Comparison of ENCODE assay signal across 1 cellular context in genomic region chr16:67191995-67192681, GRCh38.
TF ChIP-seq lines count a peak whose summit lies in the region.

A gene with protein sequence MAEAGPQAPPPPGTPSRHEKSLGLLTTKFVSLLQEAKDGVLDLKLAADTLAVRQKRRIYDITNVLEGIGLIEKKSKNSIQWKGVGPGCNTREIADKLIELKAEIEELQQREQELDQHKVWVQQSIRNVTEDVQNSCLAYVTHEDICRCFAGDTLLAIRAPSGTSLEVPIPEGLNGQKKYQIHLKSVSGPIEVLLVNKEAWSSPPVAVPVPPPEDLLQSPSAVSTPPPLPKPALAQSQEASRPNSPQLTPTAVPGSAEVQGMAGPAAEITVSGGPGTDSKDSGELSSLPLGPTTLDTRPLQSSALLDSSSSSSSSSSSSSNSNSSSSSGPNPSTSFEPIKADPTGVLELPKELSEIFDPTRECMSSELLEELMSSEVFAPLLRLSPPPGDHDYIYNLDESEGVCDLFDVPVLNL (plus strand): TSS chr16:67192155. CDS start chr16:67192228, 73 bp downstream.

TF ChIP-seq in HepG2, 621 proteins besides CTCF, POLR2A, EP300 and RAD21 (continued from another document and continues in another):
- TF ChIP-seq ZNF354B (CRISPR knock-in tag; IDR thresholded peaks at IDR 0.05) (no peak), ZNF138 (CRISPR knock-in tag; IDR thresholded peaks at IDR 0.05; ENCODE audit: low read depth) (peak; percentile 41; the same call in 1 of the 2 replicates), MED1 (CRISPR knock-in tag; IDR thresholded peaks at IDR 0.05) (peak; percentile 79), TRAFD1 (CRISPR knock-in tag; IDR thresholded peaks at IDR 0.05; ENCODE audit: borderline replicate concordance) (0 out of 2 replicates have a peak, but pooled peaks have one; percentile 82), ZSCAN25 (CRISPR knock-in tag; IDR thresholded peaks at IDR 0.05) (no peak; the same call in 1 of the 2 replicates), HOXA9 (CRISPR knock-in tag; IDR thresholded peaks at IDR 0.05; ENCODE audit: borderline replicate concordance) (no peak), ZNF44 (CRISPR knock-in tag; IDR thresholded peaks at IDR 0.05) (no peak; the same call in 1 of the 2 replicates), ISL2 (CRISPR knock-in tag; IDR thresholded peaks at IDR 0.05) (peak; percentile 70; the same call in 1 of the 2 replicates), ZNF576 (CRISPR knock-in tag; IDR thresholded peaks at IDR 0.05) (no peak), TMF1 (CRISPR knock-in tag; IDR thresholded peaks at IDR 0.05; ENCODE audit: low read depth) (peak; percentile 85), ZNF17 (CRISPR knock-in tag; IDR thresholded peaks at IDR 0.05) (no peak), PBX2 (CRISPR knock-in tag; IDR thresholded peaks at IDR 0.05) (no peak), ZIK1 (CRISPR knock-in tag; IDR thresholded peaks at IDR 0.05; ENCODE audit: borderline replicate concordance, low read depth) (no peak), STAT5B (CRISPR knock-in tag; IDR thresholded peaks at IDR 0.05) (peak; percentile 6; the same call in 1 of the 2 replicates), ZNF230 (CRISPR knock-in tag; IDR thresholded peaks at IDR 0.05) (0 out of 2 replicates have a peak, but pooled peaks have one; percentile 38), SMARCE1 (IDR thresholded peaks at IDR 0.05; ENCODE audit: borderline replicate concordance) (no peak), ZFYVE20 (CRISPR knock-in tag; IDR thresholded peaks at IDR 0.05; ENCODE audit: borderline replicate concordance, low read depth) (no peak), ZNF180 (CRISPR knock-in tag; IDR thresholded peaks at IDR 0.05; ENCODE audit: borderline replicate concordance, low read depth) (no peak), ZNF570 (CRISPR knock-in tag; IDR thresholded peaks at IDR 0.05; ENCODE audit: borderline replicate concordance) (no peak; the same call in 1 of the 2 replicates), NCOR1 (IDR thresholded peaks at IDR 0.05; ENCODE audit: borderline replicate concordance, low read length) (no peak), CHD2 (IDR thresholded peaks at IDR 0.05; ENCODE audit: low read depth, low read length) (no peak), HNRNPH1 (optimal IDR thresholded peaks at IDR 0.05; ENCODE audit: low read depth, low read length) (peak; percentile 57), ZEB1 (IDR thresholded peaks at IDR 0.05; ENCODE audit: insufficient replicate concordance, low read depth) (no peak), AFF4 (CRISPR knock-in tag; IDR thresholded peaks at IDR 0.05) (no peak), ZBTB1 (CRISPR knock-in tag; IDR thresholded peaks at IDR 0.05; ENCODE audit: borderline replicate concordance) (no peak), ZNF878 (CRISPR knock-in tag; IDR thresholded peaks at IDR 0.05) (no peak), ELK4 (CRISPR knock-in tag; IDR thresholded peaks at IDR 0.05; ENCODE audit: borderline replicate concordance) (peak; percentile 58; the same call in 1 of the 2 replicates), NPAS2 (CRISPR knock-in tag; IDR thresholded peaks at IDR 0.05; ENCODE audit: borderline replicate concordance) (no peak), RFX3 (CRISPR knock-in tag; IDR thresholded peaks at IDR 0.05) (no peak), PRDM15 (CRISPR knock-in tag; IDR thresholded peaks at IDR 0.05) (no peak; the same call in 1 of the 2 replicates), ZNF749 (CRISPR knock-in tag; IDR thresholded peaks at IDR 0.05; ENCODE audit: borderline replicate concordance) (no peak), ZNF263 (CRISPR knock-in tag; IDR thresholded peaks at IDR 0.05) (peak; percentile 61), ZFAT (CRISPR knock-in tag; conservative IDR thresholded peaks at IDR 0.05) (0 out of 2 replicates have a peak, but pooled peaks have one; percentile 42), ZNF12 (CRISPR knock-in tag; IDR thresholded peaks at IDR 0.05) (no peak)
- TF ChIP-seq, protein P1, sequence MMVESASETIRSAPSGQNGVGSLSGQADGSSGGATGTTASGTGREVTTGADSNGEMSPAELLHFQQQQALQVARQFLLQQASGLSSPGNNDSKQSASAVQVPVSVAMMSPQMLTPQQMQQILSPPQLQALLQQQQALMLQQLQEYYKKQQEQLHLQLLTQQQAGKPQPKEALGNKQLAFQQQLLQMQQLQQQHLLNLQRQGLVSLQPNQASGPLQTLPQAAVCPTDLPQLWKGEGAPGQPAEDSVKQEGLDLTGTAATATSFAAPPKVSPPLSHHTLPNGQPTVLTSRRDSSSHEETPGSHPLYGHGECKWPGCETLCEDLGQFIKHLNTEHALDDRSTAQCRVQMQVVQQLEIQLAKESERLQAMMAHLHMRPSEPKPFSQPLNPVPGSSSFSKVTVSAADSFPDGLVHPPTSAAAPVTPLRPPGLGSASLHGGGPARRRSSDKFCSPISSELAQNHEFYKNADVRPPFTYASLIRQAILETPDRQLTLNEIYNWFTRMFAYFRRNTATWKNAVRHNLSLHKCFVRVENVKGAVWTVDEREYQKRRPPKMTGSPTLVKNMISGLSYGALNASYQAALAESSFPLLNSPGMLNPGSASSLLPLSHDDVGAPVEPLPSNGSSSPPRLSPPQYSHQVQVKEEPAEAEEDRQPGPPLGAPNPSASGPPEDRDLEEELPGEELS (CRISPR knock-in tag; IDR thresholded peaks at IDR 0.05) = peak; percentile 57
- TF ChIP-seq, protein P2, sequence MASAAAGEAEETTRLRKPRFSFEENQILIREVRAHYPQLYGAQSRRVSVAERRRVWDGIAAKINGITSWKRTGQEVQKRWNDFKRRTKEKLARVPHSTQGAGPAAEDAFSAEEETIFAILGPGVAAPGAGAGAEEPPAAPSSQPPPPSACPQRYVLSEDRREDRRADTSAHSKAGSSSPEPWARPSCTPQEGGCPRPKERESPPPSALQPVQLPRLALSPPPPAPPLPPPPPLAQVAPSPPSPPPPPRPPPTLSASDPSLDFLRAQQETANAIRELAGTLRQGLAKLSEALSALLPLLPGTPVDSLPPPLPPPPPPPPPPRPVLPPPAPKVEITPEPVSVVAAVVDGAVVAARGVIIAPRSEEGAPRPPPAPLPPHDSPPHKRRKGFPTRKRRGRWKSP (CRISPR knock-in tag; IDR thresholded peaks at IDR 0.05) = peak; percentile 78
- TF ChIP-seq, protein P3, sequence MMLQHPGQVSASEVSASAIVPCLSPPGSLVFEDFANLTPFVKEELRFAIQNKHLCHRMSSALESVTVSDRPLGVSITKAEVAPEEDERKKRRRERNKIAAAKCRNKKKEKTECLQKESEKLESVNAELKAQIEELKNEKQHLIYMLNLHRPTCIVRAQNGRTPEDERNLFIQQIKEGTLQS (CRISPR knock-in tag; IDR thresholded peaks at IDR 0.05) = no peak
- TF ChIP-seq, protein P4, sequence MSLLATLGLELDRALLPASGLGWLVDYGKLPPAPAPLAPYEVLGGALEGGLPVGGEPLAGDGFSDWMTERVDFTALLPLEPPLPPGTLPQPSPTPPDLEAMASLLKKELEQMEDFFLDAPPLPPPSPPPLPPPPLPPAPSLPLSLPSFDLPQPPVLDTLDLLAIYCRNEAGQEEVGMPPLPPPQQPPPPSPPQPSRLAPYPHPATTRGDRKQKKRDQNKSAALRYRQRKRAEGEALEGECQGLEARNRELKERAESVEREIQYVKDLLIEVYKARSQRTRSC (CRISPR knock-in tag; IDR thresholded peaks at IDR 0.05; ENCODE audit: low read depth) = no peak
- TF ChIP-seq, protein P5, sequence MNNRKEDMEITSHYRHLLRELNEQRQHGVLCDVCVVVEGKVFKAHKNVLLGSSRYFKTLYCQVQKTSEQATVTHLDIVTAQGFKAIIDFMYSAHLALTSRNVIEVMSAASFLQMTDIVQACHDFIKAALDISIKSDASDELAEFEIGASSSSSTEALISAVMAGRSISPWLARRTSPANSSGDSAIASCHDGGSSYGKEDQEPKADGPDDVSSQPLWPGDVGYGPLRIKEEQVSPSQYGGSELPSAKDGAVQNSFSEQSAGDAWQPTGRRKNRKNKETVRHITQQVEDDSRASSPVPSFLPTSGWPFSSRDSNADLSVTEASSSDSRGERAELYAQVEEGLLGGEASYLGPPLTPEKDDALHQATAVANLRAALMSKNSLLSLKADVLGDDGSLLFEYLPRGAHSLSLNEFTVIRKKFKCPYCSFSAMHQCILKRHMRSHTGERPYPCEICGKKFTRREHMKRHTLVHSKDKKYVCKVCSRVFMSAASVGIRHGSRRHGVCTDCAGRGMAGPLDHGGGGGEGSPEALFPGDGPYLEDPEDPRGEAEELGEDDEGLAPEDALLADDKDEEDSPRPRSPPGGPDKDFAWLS (CRISPR knock-in tag; IDR thresholded peaks at IDR 0.05; ENCODE audit: borderline replicate concordance) = no peak
